ENCODE assay signal across 1 cellular context in genomic region chr5:178127300-178128009, GRCh38.
TF ChIP-seq lines count a peak whose summit lies in the region.
"Not testable (repeated sequence)": the region's sequence is repeated elsewhere in the genome, so short reads cannot be mapped to it uniquely, and the experiment has no call there.

No MANE protein-coding gene starts in this region.

TF ChIP-seq in K562, 482 proteins besides CTCF, POLR2A, EP300 and RAD21 (continued from another document and continues in another):
- TF ChIP-seq ZBTB5 (IDR thresholded peaks at IDR 0.05) (peak; percentile 43; the same call in 1 of the 2 replicates), CC2D1A (IDR thresholded peaks at IDR 0.05) (peak; percentile 96), EHMT2 (IDR thresholded peaks at IDR 0.05) (peak; percentile 27; the same call in 1 of the 2 replicates), FOXM1 (IDR thresholded peaks at IDR 0.05; ENCODE audit: low read depth) (peak; percentile 95), STAT5A (IDR thresholded peaks at IDR 0.05; ENCODE audit: borderline replicate concordance, low read length) (peak; percentile 85), SMARCC2 (IDR thresholded peaks at IDR 0.05; ENCODE audit: low read depth) (peak; percentile 91), ELF4 (CRISPR knock-in tag; IDR thresholded peaks at IDR 0.05) (peak; percentile 79), ZNF766 (CRISPR knock-in tag; conservative IDR thresholded peaks at IDR 0.05) (peak; percentile 87), SMARCA5 (IDR thresholded peaks at IDR 0.05) (peak; percentile 98), GABPA (tag; conservative IDR thresholded peaks at IDR 0.05; ENCODE audit: low read depth) (0 out of 2 replicates have a peak, but pooled peaks have one; percentile 12), JUND (IDR thresholded peaks at IDR 0.05; ENCODE audit: borderline replicate concordance, low read depth, low read length) (peak; percentile 46; the same call in 1 of the 2 replicates), JUND (tag; IDR thresholded peaks at IDR 0.05; ENCODE audit: borderline replicate concordance, low read depth, low read length) (peak; percentile 56; the same call in 1 of the 3 replicates), ZBTB7A (IDR thresholded peaks at IDR 0.05; ENCODE audit: borderline replicate concordance, control insufficient read depth, low read depth, low read length) (peak; percentile 85; the same call in 1 of the 2 replicates), PHF20 (IDR thresholded peaks at IDR 0.05; ENCODE audit: partially characterized antibody) (peak; percentile 67), KLF16 (IDR thresholded peaks at IDR 0.05) (peak; percentile 80), ATF3 (IDR thresholded peaks at IDR 0.05) (peak; percentile 53; the same call in 1 of the 2 replicates), POLR2G (IDR thresholded peaks at IDR 0.05; ENCODE audit: low read depth, low read length) (peak; percentile 71), KHSRP (IDR thresholded peaks at IDR 0.05) (peak; percentile 81), HDAC1 (IDR thresholded peaks at IDR 0.05) (peak; percentile 35 to 68; a peak in 1 of 4 replicates), ZKSCAN8 (CRISPR knock-in tag; IDR thresholded peaks at IDR 0.05) (peak; percentile 97), PYGO2 (tag; IDR thresholded peaks at IDR 0.05) (0 out of 2 replicates have a peak, but pooled peaks have one; percentile 66), CREM (IDR thresholded peaks at IDR 0.05; ENCODE audit: low read depth) (peak; percentile 73), FOXA3 (CRISPR knock-in tag; conservative IDR thresholded peaks at IDR 0.05 in 1 of 2, IDR thresholded peaks at IDR 0.05 in 1 of 2) (peak in 1 of 2 experiments; percentile 67; a peak in 1 of 4 replicates), ZNF79 (CRISPR knock-in tag; IDR thresholded peaks at IDR 0.05; ENCODE audit: low read depth) (peak; percentile 98), LARP7 (IDR thresholded peaks at IDR 0.05) (peak; percentile 62; the same call in 1 of the 2 replicates), SPI1 (IDR thresholded peaks at IDR 0.05; ENCODE audit: borderline replicate concordance, low read depth, low read length) (peak; percentile 89), TARDBP (IDR thresholded peaks at IDR 0.05) (peak; percentile 88; the same call in 1 of the 2 replicates), TBL1XR1 (IDR thresholded peaks at IDR 0.05; ENCODE audit: low read length in 2 of 2) (peak; percentile 35 to 71; a peak in 2 of 4 replicates), RCOR1 (IDR thresholded peaks at IDR 0.05; ENCODE audit: borderline replicate concordance in 1 of 2, low read depth in 2 of 2, low read length in 2 of 2) (peak in 1 of 2 experiments; percentile 84; a peak in 2 of 4 replicates), ZBTB17 (CRISPR knock-in tag; IDR thresholded peaks at IDR 0.05) (peak; percentile 73; the same call in 1 of the 2 replicates), MAZ (CRISPR knock-in tag; conservative IDR thresholded peaks at IDR 0.05 in 1 of 2, IDR thresholded peaks at IDR 0.05 in 1 of 2) (peak; percentile 56 to 59; a peak in 1 of 4 replicates), NFE2 (IDR thresholded peaks at IDR 0.05; ENCODE audit: low read depth) (peak; percentile 27; the same call in 1 of the 2 replicates), KLF13 (tag; IDR thresholded peaks at IDR 0.05; ENCODE audit: borderline replicate concordance, low read depth) (peak; percentile 61; the same call in 1 of the 2 replicates), CGGBP1 (CRISPR knock-in tag; IDR thresholded peaks at IDR 0.05) (0 out of 2 replicates have a peak, but pooled peaks have one; percentile 6), CBFA2T3 (IDR thresholded peaks at IDR 0.05) (peak; percentile 98), EGR1 (conservative IDR thresholded peaks at IDR 0.05) (peak; percentile 73), ATF7 (IDR thresholded peaks at IDR 0.05) (peak; percentile 61), HES1 (IDR thresholded peaks at IDR 0.05; ENCODE audit: low read depth) (peak; percentile 83), EP400 (IDR thresholded peaks at IDR 0.05) (peak; percentile 80), PTRF (tag; IDR thresholded peaks at IDR 0.05) (0 out of 2 replicates have a peak, but pooled peaks have one; percentile 25), KDM1A (IDR thresholded peaks at IDR 0.05) (peak; percentile 77 to 99), TEAD4 (IDR thresholded peaks at IDR 0.05; ENCODE audit: low read length) (peak; percentile 95), PHB2 (IDR thresholded peaks at IDR 0.05; ENCODE audit: low read depth) (peak; percentile 92), ETV1 (tag; conservative IDR thresholded peaks at IDR 0.05; ENCODE audit: low read depth) (peak; percentile 67), ADNP (tag; IDR thresholded peaks at IDR 0.05) (peak; percentile 88), CEBPG (tag; conservative IDR thresholded peaks at IDR 0.05 in 1 of 2, IDR thresholded peaks at IDR 0.05 in 1 of 2) (peak; percentile 10 to 59; a peak in 3 of 4 replicates), CBX1 (IDR thresholded peaks at IDR 0.05; ENCODE audit: low read depth) (0 out of 2 replicates have a peak, but pooled peaks have one; percentile 63), ZNF589 (CRISPR knock-in tag; IDR thresholded peaks at IDR 0.05; ENCODE audit: low read depth) (0 out of 2 replicates have a peak, but pooled peaks have one; percentile 75), RNF2 (IDR thresholded peaks at IDR 0.05) (peak; percentile 74; the same call in 1 of the 2 replicates), SMAD4 (CRISPR knock-in tag; conservative IDR thresholded peaks at IDR 0.05) (peak; percentile 94), VEZF1 (CRISPR knock-in tag; IDR thresholded peaks at IDR 0.05) (peak; percentile 53; the same call in 1 of the 2 replicates), ZC3H8 (IDR thresholded peaks at IDR 0.05) (0 out of 2 replicates have a peak, but pooled peaks have one; percentile 57), PKNOX1 (IDR thresholded peaks at IDR 0.05) (peak; percentile 83), IRF9 (tag; IDR thresholded peaks at IDR 0.05) (peak; percentile 22; the same call in 1 of the 2 replicates), MYC (IDR thresholded peaks at IDR 0.05; ENCODE audit: low read depth, low read length) (peak; percentile 75), NR2C1 (tag; IDR thresholded peaks at IDR 0.05) (peak; percentile 27; the same call in 1 of the 2 replicates), NKRF (IDR thresholded peaks at IDR 0.05; ENCODE audit: borderline replicate concordance) (peak; percentile 43; the same call in 1 of the 2 replicates), ZEB2 (IDR thresholded peaks at IDR 0.05) (peak; percentile 54; the same call in 1 of the 2 replicates), ETV6 (IDR thresholded peaks at IDR 0.05; ENCODE audit: borderline replicate concordance in 1 of 2, low read depth in 2 of 2, low read length in 1 of 2) (0 out of 4 replicates have a peak, but pooled peaks of 1 of the 2 experiments have one; percentile 37), NFIC (IDR thresholded peaks at IDR 0.05) (peak; percentile 83), NFATC3 (IDR thresholded peaks at IDR 0.05) (peak; percentile 57; the same call in 1 of the 2 replicates), MITF (IDR thresholded peaks at IDR 0.05) (peak; percentile 52; the same call in 1 of the 2 replicates)
- not testable (repeated sequence) for TF ChIP-seq FOXM1 (CRISPR knock-in tag; IDR thresholded peaks at IDR 0.05; ENCODE audit: low read depth); ATF3 (CRISPR knock-in tag; conservative IDR thresholded peaks at IDR 0.05); TEAD4 (CRISPR knock-in tag; IDR thresholded peaks at IDR 0.05; ENCODE audit: borderline replicate concordance); CEBPG (CRISPR knock-in tag; IDR thresholded peaks at IDR 0.05); MYC (CRISPR knock-in tag; IDR thresholded peaks at IDR 0.05; ENCODE audit: borderline replicate concordance, low read depth); NR2C1 (IDR thresholded peaks at IDR 0.05); ETV6 (CRISPR knock-in tag; IDR thresholded peaks at IDR 0.05; ENCODE audit: borderline replicate concordance)
